8 cellular contexts compared by ENCODE assay signal in genomic region chr1:224433671-224434446, GRCh38. TPM values are rescaled to one million over a fixed set of nuclear protein-coding genes. Genes with fewer than 3 reads are reported as not detected.
DNase-seq lines count a peak whose midpoint lies in the region; ATAC-seq and TF ChIP-seq lines count a peak whose summit lies in the region.

No MANE protein-coding gene starts in this region.

- H3K27ac Mint-ChIP-seq in activated CD8-positive, alpha-beta memory T cell treated with anti-CD3 and anti-CD28 coated beads, Interleukin-2, amount 10 ng/mL, durations not matched to agents 7 days and 5 days, result peak overlapping the region; percentile 83
- peak overlapping the region; percentile 74 for H3K27ac Mint-ChIP-seq in endodermal cell

- H3K27me3 ChIP-seq in Loucy (ENCODE audit: insufficient read depth, low read length, poor library complexity, severe bottlenecking) (no peaks in the 10 kb centered on the region), endodermal cell (ENCODE audit: control insufficient read depth, insufficient read depth, low read length, poor library complexity, severe bottlenecking) (no peaks in the 10 kb centered on the region), stomach smooth muscle (ENCODE audit: control insufficient read depth in 1 of 2, insufficient read depth in 2 of 2, low read length in 2 of 2) (no peaks in the 10 kb centered on the region)

- 0% methylated on average over 53 of the region's 66 CpGs; no CpG with 5 or more reads in 1 of the 2 experiments for WGBS in endodermal cell (ENCODE audit: insufficient coverage in 1 of 2, insufficient read length in 1 of 2), 2 experiments

- H3K9me3 ChIP-seq in Loucy (ENCODE audit: insufficient read depth, low read depth, low read length) (no peaks in the 10 kb centered on the region), endodermal cell (ENCODE audit: control insufficient read depth, low read length) (no peaks in the 10 kb centered on the region), stomach smooth muscle (ENCODE audit: control insufficient read depth in 2 of 2, low read length in 2 of 2) (no peaks in the 10 kb centered on the region)

- peaks cover 4% of the 10 kb centered on the region for H3F3A ChIP-seq in Loucy (ENCODE audit: low read depth)

- H3K79me2 ChIP-seq in Loucy (ENCODE audit: insufficient read depth, low read length), result peaks cover 69% of the 10 kb centered on the region

- peak; percentile 18 for ATAC-seq in activated CD8-positive, alpha-beta memory T cell treated with anti-CD3 and anti-CD28 coated beads, Interleukin-2, amount 10 ng/mL, durations not matched to agents 7 days and 5 days

- H3K4me1 ChIP-seq in Loucy (ENCODE audit: insufficient read depth, low read length, poor library complexity, severe bottlenecking) (peaks cover 53% of the 10 kb centered on the region), endodermal cell (ENCODE audit: control insufficient read depth, insufficient read depth, low read length) (peaks cover 3% of the 10 kb centered on the region), stomach smooth muscle (ENCODE audit: control insufficient read depth, insufficient read depth, low read length) (peaks cover 20% of the 10 kb centered on the region)

- no peak for TF ChIP-seq CTCF in Loucy (conservative IDR thresholded peaks at IDR 0.05; ENCODE audit: low read length)
- TF ChIP-seq CTCF in endodermal cell (conservative IDR thresholded peaks at IDR 0.05), result no peak

- no peaks in the 10 kb centered on the region for H3K9me2 ChIP-seq in Loucy (replicated peaks; ENCODE audit: low read depth, low read length)

- H3K27ac ChIP-seq in endodermal cell (ENCODE audit: low read depth, low read length), result peak overlapping the region; percentile 69
- H3K27ac ChIP-seq in stomach smooth muscle (ENCODE audit: low read length), result peak overlapping the region; percentile 80

- H3K4me3 ChIP-seq in Loucy (ENCODE audit: low read length, poor library complexity, severe bottlenecking), result peak overlapping the region; percentile 95
- H3K4me3 ChIP-seq in endodermal cell (ENCODE audit: low read length), result peak overlapping the region; percentile 88
- H3K4me3 ChIP-seq in stomach smooth muscle (ENCODE audit: low read length in 2 of 2), result peak overlapping the region; percentile 85 to 95

- H3K9me3 Mint-ChIP-seq in activated CD8-positive, alpha-beta memory T cell treated with anti-CD3 and anti-CD28 coated beads, Interleukin-2, amount 10 ng/mL, durations not matched to agents 7 days and 5 days (ENCODE audit: low read depth), result no peaks in the 10 kb centered on the region
- H3K9me3 Mint-ChIP-seq in endodermal cell, result no peaks in the 10 kb centered on the region

- H3K36me3 ChIP-seq in Loucy (ENCODE audit: insufficient read depth, low read length) (peaks cover 4% of the 10 kb centered on the region; the same call in 1 of the 2 replicates), endodermal cell (ENCODE audit: control insufficient read depth, insufficient read depth, low read length) (peaks cover 23% of the 10 kb centered on the region), stomach smooth muscle (ENCODE audit: control insufficient read depth in 2 of 2, insufficient read depth in 2 of 2, low read length in 2 of 2) (peaks cover 0 to 3% of the 10 kb centered on the region in 2 donors)

- H3K4me2 ChIP-seq in Loucy (ENCODE audit: low read depth, low read length, poor library complexity, severe bottlenecking), result peak overlapping the region; percentile 98

- DNase-seq in ELR (ENCODE audit: low read depth) (peak; percentile 42), endodermal cell (peak; percentile 68), midbrain (lab: John Stamatoyannopoulos, UW) (peak; percentile 50), LoVo (ENCODE audit: low spot score) (no peak), inferior parietal cortex (ENCODE audit: extremely low spot score) (no peak)
- DNase-seq in activated CD8-positive, alpha-beta memory T cell treated with anti-CD3 and anti-CD28 coated beads, Interleukin-2, amount 10 ng/mL, durations not matched to agents 7 days and 5 days, result peak; percentile 69

- no peaks in the 10 kb centered on the region for H3K27me3 Mint-ChIP-seq in activated CD8-positive, alpha-beta memory T cell treated with anti-CD3 and anti-CD28 coated beads, Interleukin-2, amount 10 ng/mL, durations not matched to agents 7 days and 5 days
- H3K27me3 Mint-ChIP-seq in endodermal cell (ENCODE audit: insufficient read depth), result no peaks in the 10 kb centered on the region

- H4K20me1 ChIP-seq in Loucy (ENCODE audit: insufficient read depth, low read length, poor library complexity, severe bottlenecking), result peaks cover 53% of the 10 kb centered on the region

- peak overlapping the region; percentile 89 for H3K4me3 Mint-ChIP-seq in activated CD8-positive, alpha-beta memory T cell treated with anti-CD3 and anti-CD28 coated beads, Interleukin-2, amount 10 ng/mL, durations not matched to agents 7 days and 5 days
- peak overlapping the region; percentile 75 for H3K4me3 Mint-ChIP-seq in endodermal cell

- peaks cover 58% of the 10 kb centered on the region for H3K4me1 Mint-ChIP-seq in activated CD8-positive, alpha-beta memory T cell treated with anti-CD3 and anti-CD28 coated beads, Interleukin-2, amount 10 ng/mL, durations not matched to agents 7 days and 5 days
- H3K4me1 Mint-ChIP-seq in endodermal cell, result peaks cover 35% of the 10 kb centered on the region

- no peak overlapping the region for H2AFZ ChIP-seq in Loucy (ENCODE audit: low read length)

- CTCF ChIA-PET in activated CD8-positive, alpha-beta memory T cell treated with anti-CD3 and anti-CD28 coated beads, Interleukin-2, amount 10 ng/mL, durations not matched to agents 7 days and 5 days (lab: Charles Lee), result interaction anchor here (1.2 to 5.9 kb wide), 3 partner anchors 17 to 100 kb away, joined by 5 to 34 read pairs (median 5); no protein-coding TSS in a partner anchor

- peak overlapping the region; percentile 70 for H3K9ac ChIP-seq in Loucy (ENCODE audit: low read depth, low read length, poor library complexity, severe bottlenecking)
- H3K9ac ChIP-seq in endodermal cell (ENCODE audit: extremely low read depth, low read length, poor library complexity, severe bottlenecking), result peak overlapping the region; percentile 22
- H3K9ac ChIP-seq in stomach smooth muscle (ENCODE audit: low read length in 2 of 2), result peak overlapping the region; percentile 53 to 75

- peaks cover 28% of the 10 kb centered on the region for H3K36me3 Mint-ChIP-seq in activated CD8-positive, alpha-beta memory T cell treated with anti-CD3 and anti-CD28 coated beads, Interleukin-2, amount 10 ng/mL, durations not matched to agents 7 days and 5 days
- peaks cover 18% of the 10 kb centered on the region for H3K36me3 Mint-ChIP-seq in endodermal cell (ENCODE audit: low read depth)

RNA-seq across cellular contexts. Expression of gene WDR26, which starts 0.7 kb away (rescaled TPM):
- total RNA-seq in activated CD8-positive, alpha-beta memory T cell treated with anti-CD3 and anti-CD28 coated beads, Interleukin-2, amount 10 ng/mL, durations not matched to agents 7 days and 5 days, result 10 to 100 TPM; 79.0 to 84.2 TPM
- 10 to 100 TPM; 75.9 to 79.0 TPM for total RNA-seq in endodermal cell
- polyA plus RNA-seq in endodermal cell (2013, experiment 1 of 2), result 52.8 TPM
- 50.1 TPM for polyA plus RNA-seq in endodermal cell (2013, experiment 2 of 2)

Comparison
In these comparisons a context has a peak if more than half of its experiments do, and no peak if none do; other contexts are left out.
1. DNase-seq: peak in ELR (single experiment), activated CD8-positive, alpha-beta memory T cell treated with anti-CD3 and anti-CD28 coated beads, Interleukin-2, amount 10 ng/mL, durations not matched to agents 7 days and 5 days (single experiment), endodermal cell (single experiment) and midbrain (single experiment); none in LoVo (single experiment) and inferior parietal cortex (single experiment).
2. Peak in every context shown above with its lines, with median percentiles within 50 percentile points of each other: H3K4me3 ChIP-seq and H3K9ac ChIP-seq.